ENCODE assay signal across 9 cellular contexts in genomic region chr3:66469220-66469640, GRCh38. TPM values are rescaled to one million over a fixed set of nuclear protein-coding genes. Genes with fewer than 3 reads are reported as not detected.
DNase-seq lines count a peak whose midpoint lies in the region; ATAC-seq and TF ChIP-seq lines count a peak whose summit lies in the region.
"Had no signal": no experiment of that assay in that cellular context is flagged by ENCODE, and none has a peak within 500 bp of the region (broad histone marks: within the 10 kb centered on the region; RNA-seq: fewer than 3 reads in every experiment).

No MANE protein-coding gene starts in this region.

- H3K4me3 Mint-ChIP-seq in immature natural killer cell: no peak overlapping the region
- H3K4me3 Mint-ChIP-seq in type B pancreatic cell: no peak overlapping the region

- no peaks in the 10 kb centered on the region for H3K9me3 Mint-ChIP-seq in immature natural killer cell
- H3K9me3 Mint-ChIP-seq in type B pancreatic cell: peaks cover 5% of the 10 kb centered on the region

- H3K4me1 Mint-ChIP-seq in immature natural killer cell: peaks cover 13 to 19% of the 10 kb centered on the region in 2 donors
- H3K4me1 Mint-ChIP-seq in type B pancreatic cell (ENCODE audit: unreplicated experiment): peaks cover 50% of the 10 kb centered on the region

- in situ Hi-C loops in brain microvascular endothelial cell (cut with HindIII; ENCODE audit: low pct_ligation_motif_present, low sequenced_read_pairs): no loop called here

- H3K27me3 ChIP-seq in brain microvascular endothelial cell (replicated peaks): no peaks in the 10 kb centered on the region

- H3K36me3 ChIP-seq in brain microvascular endothelial cell (replicated peaks): no peaks in the 10 kb centered on the region

- intact Hi-C loops in Right ventricle myocardium superior (cut with DNase I): no loop called here

- no peak for DNase-seq in brain microvascular endothelial cell
- no peak for DNase-seq in immature natural killer cell
- DNase-seq in Right ventricle myocardium superior: no peak
- DNase-seq in type B pancreatic cell (ENCODE audit: extremely low spot score, unreplicated experiment): no peak
- DNase-seq in NCI-H510A treated with DMSO at 0.1 percent for 48 hours (lab: John Stamatoyannopoulos, UW): no peak
- DNase-seq: NCI-H2171 treated with DMSO at 0.1 percent for 48 hours had no signal

- peak overlapping the region; percentile 43 for H3K27ac ChIP-seq in brain microvascular endothelial cell

- TF ChIP-seq CTCF in brain microvascular endothelial cell (IDR thresholded peaks at IDR 0.05; ENCODE audit: low read depth, low read length, missing control alignments) (no peak), type B pancreatic cell (conservative IDR thresholded peaks at IDR 0.05) (no peak)

- ATAC-seq in GM18511 (IDR thresholded peaks at IDR 0.05; ENCODE audit: unreplicated experiment) (peak; percentile 63), GM21515 (IDR thresholded peaks at IDR 0.05; ENCODE audit: unreplicated experiment) (peak; percentile 58), HG03342 (IDR thresholded peaks at IDR 0.05; ENCODE audit: unreplicated experiment) (peak; percentile 63), Right ventricle myocardium superior (ENCODE audit: poor library complexity) (no peak)

- H3K27ac Mint-ChIP-seq in immature natural killer cell (no peak overlapping the region), type B pancreatic cell (no peak overlapping the region)

- no peak overlapping the region for H3K4me3 ChIP-seq in brain microvascular endothelial cell (ENCODE audit: low read depth, low read length)

- H3K27me3 Mint-ChIP-seq in immature natural killer cell (ENCODE audit: low read depth in 3 of 3) (peaks cover 2 to 7% (median 4%) of the 10 kb centered on the region in 3 donors), type B pancreatic cell (peaks cover 11% of the 10 kb centered on the region)

- H3K36me3 Mint-ChIP-seq in immature natural killer cell (peaks cover 0 to 4% (median 0%) of the 10 kb centered on the region in 3 donors), type B pancreatic cell (peaks cover 5% of the 10 kb centered on the region)

RNA-seq across cellular contexts. Expression of gene LRIG1, which starts 31.6 kb away (rescaled TPM):
- 1 to 10 TPM; 4.4 to 9.7 (median 4.7) TPM for polyA plus RNA-seq in immature natural killer cell
- total RNA-seq in Right ventricle myocardium superior (93.9 TPM), type B pancreatic cell (ENCODE audit: low replicate concordance) (10.9 and 28.9 TPM in 2 replicates)
